15 cellular contexts compared by ENCODE assay signal in the genomic region with DNA sequence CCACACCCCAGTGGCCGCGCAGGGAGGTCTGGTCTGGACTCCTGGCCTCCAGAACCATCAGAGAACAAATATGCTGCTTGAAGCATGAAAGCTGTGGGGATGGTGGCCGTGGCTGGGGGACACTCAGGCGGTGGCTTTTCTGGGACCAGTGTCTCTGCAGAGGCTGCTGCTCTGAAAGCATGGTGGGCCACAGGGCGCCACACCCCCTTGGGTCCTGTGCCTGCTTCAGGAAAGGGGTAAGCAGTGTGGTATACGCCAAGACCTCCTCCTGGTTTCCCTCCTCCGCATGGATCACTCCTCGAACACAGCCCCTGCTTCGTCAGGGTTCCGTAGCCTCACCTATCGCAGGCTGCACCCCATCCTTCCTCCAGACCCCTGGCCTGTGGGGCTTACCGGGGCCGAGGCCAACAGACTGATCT. TPM values are rescaled to one million over a fixed set of nuclear protein-coding genes. Genes with fewer than 3 reads are reported as not detected.
A peak's percentile ranks its signal among the peaks of the same experiment; 100 is the strongest.
DNase-seq lines count a peak whose midpoint lies in the region; TF ChIP-seq lines count a peak whose summit lies in the region.
"Had no signal": no experiment of that assay in that cellular context is flagged by ENCODE, and none has a peak within 500 bp of the region (broad histone marks: within the 10 kb centered on the region; RNA-seq: fewer than 3 reads in every experiment).

No MANE protein-coding gene starts in this region.

- H3K27me3 ChIP-seq in GM06990 (replicated peaks; ENCODE audit: control insufficient read depth, insufficient read depth, low read length): no peaks in the 10 kb centered on the region

- H3K4me1 Mint-ChIP-seq in T-helper 2 cell treated with Interferon-gamma antibody and Interleukin-4, amounts not matched to agents 5 μg/mL and 100 μg/mL, for 36 hours (ENCODE audit: low read depth): peaks cover 59% of the 10 kb centered on the region
- H3K4me1 Mint-ChIP-seq in activated T-helper 1 cell treated with anti-CD3 and anti-CD28 coated beads, Interleukin-12 subunit alpha, Interleukin-12 subunit beta, Interleukin-2, Interleukin-4 antibody, amounts not matched to agents 30 ng/mL and 10 ng/mL and 1 ng/mL, durations not matched to agents 14 hours and 24 hours and 36 hours (ENCODE audit: low read depth): peaks cover 60% of the 10 kb centered on the region
- H3K4me1 Mint-ChIP-seq in glutamatergic neuron (ENCODE audit: low read depth, unreplicated experiment): peaks cover 13% of the 10 kb centered on the region

- no peak for DNase-seq in T-helper 2 cell treated with Interferon-gamma antibody and Interleukin-4, amounts not matched to agents 5 μg/mL and 100 μg/mL, for 36 hours (ENCODE audit: low spot score)
- DNase-seq in T-helper 2 cell: no peak
- peak; percentile 24 for DNase-seq in GM06990 (ENCODE audit: extremely low read depth, insufficient read length)
- no peak for DNase-seq in activated T-helper 1 cell treated with anti-CD3 and anti-CD28 coated beads, Interleukin-12 subunit alpha, Interleukin-12 subunit beta, Interleukin-2, Interleukin-4 antibody, amounts not matched to agents 30 ng/mL and 10 ng/mL and 1 ng/mL, durations not matched to agents 14 hours and 24 hours and 36 hours (ENCODE audit: low spot score)
- peak; percentile 46 for DNase-seq in posterior vena cava (ENCODE audit: low spot score)
- DNase-seq in retina: no peak
- no peak for DNase-seq in glutamatergic neuron
- DNase-seq in substantia nigra (lab: John Stamatoyannopoulos, UW): no peak
- DNase-seq: MV-4-11, NCI-H2171, SHP77 treated with DMSO at 0.1 percent for 48 hours had no signal

- TF ChIP-seq CTCF in GM06990 (IDR thresholded peaks at IDR 0.05; ENCODE audit: insufficient read depth, low read length, poor library complexity, severe bottlenecking): no peak
- no peak for TF ChIP-seq CTCF in glutamatergic neuron (IDR thresholded peaks at IDR 0.05; ENCODE audit: partially characterized antibody, unreplicated experiment)

- peak overlapping the region; percentile 84 for H3K4me3 Mint-ChIP-seq in T-helper 2 cell treated with Interferon-gamma antibody and Interleukin-4, amounts not matched to agents 5 μg/mL and 100 μg/mL, for 36 hours
- peak overlapping the region; percentile 53 for H3K4me3 Mint-ChIP-seq in activated T-helper 1 cell treated with anti-CD3 and anti-CD28 coated beads, Interleukin-12 subunit alpha, Interleukin-12 subunit beta, Interleukin-2, Interleukin-4 antibody, amounts not matched to agents 30 ng/mL and 10 ng/mL and 1 ng/mL, durations not matched to agents 14 hours and 24 hours and 36 hours
- no peak overlapping the region for H3K4me3 Mint-ChIP-seq in glutamatergic neuron (ENCODE audit: unreplicated experiment)
- H3K4me3 Mint-ChIP-seq: type B pancreatic cell had no signal

- H3K4me3 ChIP-seq in GM06990 (replicated peaks; ENCODE audit: low read depth, low read length): no peak overlapping the region
- H3K4me3 ChIP-seq: GM23338 had no signal

- H3K27me3 Mint-ChIP-seq in T-helper 2 cell treated with Interferon-gamma antibody and Interleukin-4, amounts not matched to agents 5 μg/mL and 100 μg/mL, for 36 hours (ENCODE audit: low read depth): no peaks in the 10 kb centered on the region
- H3K27me3 Mint-ChIP-seq in activated T-helper 1 cell treated with anti-CD3 and anti-CD28 coated beads, Interleukin-12 subunit alpha, Interleukin-12 subunit beta, Interleukin-2, Interleukin-4 antibody, amounts not matched to agents 30 ng/mL and 10 ng/mL and 1 ng/mL, durations not matched to agents 14 hours and 24 hours and 36 hours (ENCODE audit: insufficient read depth): no peaks in the 10 kb centered on the region
- peaks cover 4% of the 10 kb centered on the region for H3K27me3 Mint-ChIP-seq in glutamatergic neuron (ENCODE audit: unreplicated experiment)

- peaks cover 20% of the 10 kb centered on the region for H3K9me3 Mint-ChIP-seq in T-helper 2 cell treated with Interferon-gamma antibody and Interleukin-4, amounts not matched to agents 5 μg/mL and 100 μg/mL, for 36 hours
- H3K9me3 Mint-ChIP-seq in activated T-helper 1 cell treated with anti-CD3 and anti-CD28 coated beads, Interleukin-12 subunit alpha, Interleukin-12 subunit beta, Interleukin-2, Interleukin-4 antibody, amounts not matched to agents 30 ng/mL and 10 ng/mL and 1 ng/mL, durations not matched to agents 14 hours and 24 hours and 36 hours: peaks cover 11% of the 10 kb centered on the region
- H3K9me3 Mint-ChIP-seq in glutamatergic neuron (ENCODE audit: unreplicated experiment): peaks cover 7% of the 10 kb centered on the region

- H3K36me3 ChIP-seq in GM06990 (ENCODE audit: control insufficient read depth, insufficient read depth, low read length): peaks cover 10% of the 10 kb centered on the region

- H3K27ac Mint-ChIP-seq in T-helper 2 cell treated with Interferon-gamma antibody and Interleukin-4, amounts not matched to agents 5 μg/mL and 100 μg/mL, for 36 hours: peak overlapping the region; percentile 98
- H3K27ac Mint-ChIP-seq in activated T-helper 1 cell treated with anti-CD3 and anti-CD28 coated beads, Interleukin-12 subunit alpha, Interleukin-12 subunit beta, Interleukin-2, Interleukin-4 antibody, amounts not matched to agents 30 ng/mL and 10 ng/mL and 1 ng/mL, durations not matched to agents 14 hours and 24 hours and 36 hours: no peak overlapping the region
- H3K27ac Mint-ChIP-seq in glutamatergic neuron (ENCODE audit: unreplicated experiment): no peak overlapping the region
- H3K27ac Mint-ChIP-seq: GM23338, type B pancreatic cell had no signal

- intact Hi-C loops in activated T-helper 1 cell treated with anti-CD3 and anti-CD28 coated beads, Interleukin-12 subunit alpha, Interleukin-12 subunit beta, Interleukin-2, Interleukin-4 antibody, amounts not matched to agents 30 ng/mL and 10 ng/mL and 1 ng/mL, durations not matched to agents 14 hours and 24 hours and 36 hours (cut with micrococcal nuclease): no loop called here
- intact Hi-C loops in posterior vena cava (cut with DNase I): no loop called here

- no peak overlapping the region for H3K27ac ChIP-seq in substantia nigra (ENCODE audit: low read depth, low read length, poor library complexity, severe bottlenecking)

- H3K36me3 Mint-ChIP-seq in T-helper 2 cell treated with Interferon-gamma antibody and Interleukin-4, amounts not matched to agents 5 μg/mL and 100 μg/mL, for 36 hours (ENCODE audit: low read depth): peaks cover 39% of the 10 kb centered on the region
- peaks cover 21% of the 10 kb centered on the region for H3K36me3 Mint-ChIP-seq in activated T-helper 1 cell treated with anti-CD3 and anti-CD28 coated beads, Interleukin-12 subunit alpha, Interleukin-12 subunit beta, Interleukin-2, Interleukin-4 antibody, amounts not matched to agents 30 ng/mL and 10 ng/mL and 1 ng/mL, durations not matched to agents 14 hours and 24 hours and 36 hours (ENCODE audit: low read depth)
- peaks cover 3% of the 10 kb centered on the region for H3K36me3 Mint-ChIP-seq in glutamatergic neuron (ENCODE audit: unreplicated experiment)
- H3K36me3 Mint-ChIP-seq: type B pancreatic cell had no signal

RNA-seq across cellular contexts. Expression of a gene that starts 19.7 kb away (rescaled TPM):
- 12.3 and 12.5 TPM in 2 replicates for total RNA-seq in activated T-helper 1 cell treated with anti-CD3 and anti-CD28 coated beads, Interleukin-12 subunit alpha, Interleukin-12 subunit beta, Interleukin-2, Interleukin-4 antibody, amounts not matched to agents 30 ng/mL and 10 ng/mL and 1 ng/mL, durations not matched to agents 14 hours and 24 hours and 36 hours
- under 1 TPM in 1 of 2 donors, not detected in 1; 0.14 TPM for total RNA-seq in posterior vena cava
- 2.9 TPM for total RNA-seq in glutamatergic neuron (ENCODE audit: unreplicated experiment)
- total RNA-seq: esophagus mucosa, renal cortical epithelial cell had no signal

RNA-seq across cellular contexts. Expression of a gene that starts 30.3 kb away (rescaled TPM):
- total RNA-seq in activated T-helper 1 cell treated with anti-CD3 and anti-CD28 coated beads, Interleukin-12 subunit alpha, Interleukin-12 subunit beta, Interleukin-2, Interleukin-4 antibody, amounts not matched to agents 30 ng/mL and 10 ng/mL and 1 ng/mL, durations not matched to agents 14 hours and 24 hours and 36 hours: 132 and 133 TPM in 2 replicates
- total RNA-seq in posterior vena cava: 10 to 100 TPM; 56.5 to 65.9 TPM
- 95.2 TPM for total RNA-seq in glutamatergic neuron (ENCODE audit: unreplicated experiment)

Comparison
In these comparisons a context has a peak if more than half of its experiments do, and no peak if none do; other contexts are left out.
1. DNase-seq: peak in GM06990 (single experiment) and posterior vena cava (single experiment); none in T-helper 2 cell treated with Interferon-gamma antibody and Interleukin-4, amounts not matched to agents 5 μg/mL and 100 μg/mL, for 36 hours (single experiment), T-helper 2 cell (0 of 5), activated T-helper 1 cell treated with anti-CD3 and anti-CD28 coated beads, Interleukin-12 subunit alpha, Interleukin-12 subunit beta, Interleukin-2, Interleukin-4 antibody, amounts not matched to agents 30 ng/mL and 10 ng/mL and 1 ng/mL, durations not matched to agents 14 hours and 24 hours and 36 hours (single experiment), retina (single experiment), glutamatergic neuron (single experiment) and substantia nigra (0 of 49).